Comparison of ENCODE assay signal across 9 cellular contexts in genomic region chrX:136200466-136200865, GRCh38. TPM values are rescaled to one million over a fixed set of nuclear protein-coding genes. Genes with fewer than 3 reads are reported as not detected.
DNase-seq lines count a peak whose midpoint lies in the region; ATAC-seq and TF ChIP-seq lines count a peak whose summit lies in the region.
"Had no signal": no experiment of that assay in that cellular context is flagged by ENCODE, and none has a peak within 500 bp of the region (broad histone marks: within the 10 kb centered on the region; RNA-seq: fewer than 3 reads in every experiment).

No MANE protein-coding gene starts in this region.

- peaks cover 24% of the 10 kb centered on the region for H3K4me1 Mint-ChIP-seq in GM23338
- H3K4me1 Mint-ChIP-seq in activated CD4-positive, alpha-beta memory T cell treated with anti-CD3 and anti-CD28 coated beads for 36 hours (ENCODE audit: low read depth): peaks cover 37% of the 10 kb centered on the region

- no peaks in the 10 kb centered on the region for H3K79me2 ChIP-seq in GM23338 (replicated peaks; ENCODE audit: insufficient read depth)

- H3K9me2 ChIP-seq in GM23338 (ENCODE audit: insufficient read depth): no peaks in the 10 kb centered on the region

- CTCF ChIA-PET in AG04450 (lab: Charles Lee): interaction anchor here (1.0 to 2.1 kb wide), 3 partner anchors 10 to 172 kb away, joined by 4 to 11 read pairs (median 6); no protein-coding TSS in a partner anchor
- CTCF ChIA-PET in activated CD4-positive, alpha-beta memory T cell treated with anti-CD3 and anti-CD28 coated beads for 36 hours (lab: Charles Lee): no interaction called here

- peaks cover 3% of the 10 kb centered on the region; the same call in 1 of the 2 replicates for H3K4me1 ChIP-seq in GM23338 (ENCODE audit: insufficient read depth)

- ATAC-seq in GM23338 (peak; percentile 81), GM21717 (IDR thresholded peaks at IDR 0.05; ENCODE audit: unreplicated experiment) (no peak), omental fat pad (ENCODE audit: low FRiP score) (no peak)

- no peaks in the 10 kb centered on the region for H3K9me3 ChIP-seq in AG04450 (ENCODE audit: control insufficient read depth, insufficient read depth, low read length)

- no peak overlapping the region for H2AFZ ChIP-seq in GM23338

- H3K4me3 Mint-ChIP-seq in GM23338: no peak overlapping the region
- H3K4me3 Mint-ChIP-seq in activated CD4-positive, alpha-beta memory T cell treated with anti-CD3 and anti-CD28 coated beads for 36 hours: no peak overlapping the region

- no peaks in the 10 kb centered on the region for H3K27me3 Mint-ChIP-seq in GM23338 (ENCODE audit: insufficient read depth, low read depth, poor library complexity)
- H3K27me3 Mint-ChIP-seq in activated CD4-positive, alpha-beta memory T cell treated with anti-CD3 and anti-CD28 coated beads for 36 hours: no peaks in the 10 kb centered on the region

- intact Hi-C loops in activated CD4-positive, alpha-beta memory T cell treated with anti-CD3 and anti-CD28 coated beads for 36 hours (cut with micrococcal nuclease): loop anchor here (1.0 to 10.0 kb wide), 2 partner anchors 172 to 384 kb away; no protein-coding TSS in a partner anchor

- H3K4me3 ChIP-seq in AG04450 (ENCODE audit: low read depth, low read length) (no peak overlapping the region), GM23338 (no peak overlapping the region)

- no peaks in the 10 kb centered on the region for H3K36me3 ChIP-seq in GM23338 (ENCODE audit: insufficient read depth)

- H3K27me3 ChIP-seq in AG04450 (ENCODE audit: control insufficient read depth, insufficient read depth, low read length) (no peaks in the 10 kb centered on the region), GM23338 (ENCODE audit: insufficient read depth) (no peaks in the 10 kb centered on the region)

- H3K9me3 Mint-ChIP-seq in GM23338: no peaks in the 10 kb centered on the region
- H3K9me3 Mint-ChIP-seq in activated CD4-positive, alpha-beta memory T cell treated with anti-CD3 and anti-CD28 coated beads for 36 hours: no peaks in the 10 kb centered on the region

- no peak overlapping the region for H3K4me2 ChIP-seq in GM23338

- no peaks in the 10 kb centered on the region for H3F3A ChIP-seq in GM23338 (replicated peaks; ENCODE audit: low read depth)

- no peak overlapping the region for H3K27ac ChIP-seq in AG04450 (ENCODE audit: low read depth, low read length)
- H3K27ac ChIP-seq in GM23338 (ENCODE audit: low read depth): no peak overlapping the region

- H3K36me3 Mint-ChIP-seq in GM23338 (ENCODE audit: low read depth): no peaks in the 10 kb centered on the region
- H3K36me3 Mint-ChIP-seq in activated CD4-positive, alpha-beta memory T cell treated with anti-CD3 and anti-CD28 coated beads for 36 hours: no peaks in the 10 kb centered on the region

- H4K20me1 ChIP-seq in GM23338 (replicated peaks; ENCODE audit: insufficient read depth): no peaks in the 10 kb centered on the region

- H3K27ac Mint-ChIP-seq in GM23338: peak overlapping the region; percentile 72; the same call in 1 of the 2 replicates
- no peak overlapping the region for H3K27ac Mint-ChIP-seq in activated CD4-positive, alpha-beta memory T cell treated with anti-CD3 and anti-CD28 coated beads for 36 hours

- no peak for DNase-seq in AG04450 (ENCODE audit: low read depth, low spot score)
- peak; percentile 51 for DNase-seq in GM23338 (ENCODE audit: low spot score)
- DNase-seq in activated CD4-positive, alpha-beta memory T cell treated with anti-CD3 and anti-CD28 coated beads for 36 hours: peak; percentile 14
- DNase-seq in inferior parietal cortex (ENCODE audit: extremely low spot score): peak; percentile 10
- no peak for DNase-seq in midbrain (lab: John Stamatoyannopoulos, UW)
- DNase-seq in omental fat pad (ENCODE audit: low spot score): no peak
- DNase-seq in NCI-H446 treated with DMSO at 0.1 percent for 48 hours (lab: John Stamatoyannopoulos, UW): no peak
- DNase-seq: cerebellar nuclear complex had no signal

- POLR2A ChIA-PET in AG04450 (lab: Yijun Ruan, JAX): no interaction called here
- POLR2A ChIA-PET in activated CD4-positive, alpha-beta memory T cell treated with anti-CD3 and anti-CD28 coated beads for 36 hours (lab: Charles Lee): no interaction called here

- TF ChIP-seq CTCF in AG04450 (IDR thresholded peaks at IDR 0.05; ENCODE audit: low read depth, low read length): peak; percentile 43
- TF ChIP-seq CTCF in GM23338 (conservative IDR thresholded peaks at IDR 0.05; ENCODE audit: low read depth in 2 of 2): peak; percentile 52 to 54
- TF ChIP-seq CTCF in omental fat pad (IDR thresholded peaks at IDR 0.05): no peak

TF ChIP-seq in GM23338, 12 proteins besides CTCF, POLR2A, EP300 and RAD21:
- TF ChIP-seq EZH2phosphoT487 (IDR thresholded peaks at IDR 0.05; ENCODE audit: unreplicated experiment) (no peak), JUNB (IDR thresholded peaks at IDR 0.05; ENCODE audit: unreplicated experiment) (no peak), STAT1 (IDR thresholded peaks at IDR 0.05; ENCODE audit: unreplicated experiment) (no peak)
- TF ChIP-seq, protein P1, sequence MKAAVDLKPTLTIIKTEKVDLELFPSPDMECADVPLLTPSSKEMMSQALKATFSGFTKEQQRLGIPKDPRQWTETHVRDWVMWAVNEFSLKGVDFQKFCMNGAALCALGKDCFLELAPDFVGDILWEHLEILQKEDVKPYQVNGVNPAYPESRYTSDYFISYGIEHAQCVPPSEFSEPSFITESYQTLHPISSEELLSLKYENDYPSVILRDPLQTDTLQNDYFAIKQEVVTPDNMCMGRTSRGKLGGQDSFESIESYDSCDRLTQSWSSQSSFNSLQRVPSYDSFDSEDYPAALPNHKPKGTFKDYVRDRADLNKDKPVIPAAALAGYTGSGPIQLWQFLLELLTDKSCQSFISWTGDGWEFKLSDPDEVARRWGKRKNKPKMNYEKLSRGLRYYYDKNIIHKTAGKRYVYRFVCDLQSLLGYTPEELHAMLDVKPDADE (IDR thresholded peaks at IDR 0.05): no peak
- TF ChIP-seq, protein P2, sequence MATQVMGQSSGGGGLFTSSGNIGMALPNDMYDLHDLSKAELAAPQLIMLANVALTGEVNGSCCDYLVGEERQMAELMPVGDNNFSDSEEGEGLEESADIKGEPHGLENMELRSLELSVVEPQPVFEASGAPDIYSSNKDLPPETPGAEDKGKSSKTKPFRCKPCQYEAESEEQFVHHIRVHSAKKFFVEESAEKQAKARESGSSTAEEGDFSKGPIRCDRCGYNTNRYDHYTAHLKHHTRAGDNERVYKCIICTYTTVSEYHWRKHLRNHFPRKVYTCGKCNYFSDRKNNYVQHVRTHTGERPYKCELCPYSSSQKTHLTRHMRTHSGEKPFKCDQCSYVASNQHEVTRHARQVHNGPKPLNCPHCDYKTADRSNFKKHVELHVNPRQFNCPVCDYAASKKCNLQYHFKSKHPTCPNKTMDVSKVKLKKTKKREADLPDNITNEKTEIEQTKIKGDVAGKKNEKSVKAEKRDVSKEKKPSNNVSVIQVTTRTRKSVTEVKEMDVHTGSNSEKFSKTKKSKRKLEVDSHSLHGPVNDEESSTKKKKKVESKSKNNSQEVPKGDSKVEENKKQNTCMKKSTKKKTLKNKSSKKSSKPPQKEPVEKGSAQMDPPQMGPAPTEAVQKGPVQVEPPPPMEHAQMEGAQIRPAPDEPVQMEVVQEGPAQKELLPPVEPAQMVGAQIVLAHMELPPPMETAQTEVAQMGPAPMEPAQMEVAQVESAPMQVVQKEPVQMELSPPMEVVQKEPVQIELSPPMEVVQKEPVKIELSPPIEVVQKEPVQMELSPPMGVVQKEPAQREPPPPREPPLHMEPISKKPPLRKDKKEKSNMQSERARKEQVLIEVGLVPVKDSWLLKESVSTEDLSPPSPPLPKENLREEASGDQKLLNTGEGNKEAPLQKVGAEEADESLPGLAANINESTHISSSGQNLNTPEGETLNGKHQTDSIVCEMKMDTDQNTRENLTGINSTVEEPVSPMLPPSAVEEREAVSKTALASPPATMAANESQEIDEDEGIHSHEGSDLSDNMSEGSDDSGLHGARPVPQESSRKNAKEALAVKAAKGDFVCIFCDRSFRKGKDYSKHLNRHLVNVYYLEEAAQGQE (IDR thresholded peaks at IDR 0.05; ENCODE audit: unreplicated experiment): no peak

RNA-seq across cellular contexts. Expression of gene MAP7D3, which starts 50.7 kb away (rescaled TPM):
- polyA plus RNA-seq in AG04450 (2011; rRNA removed) (12.4 and 16.6 TPM in 2 replicates), GM23338 (2016; fragmentation: Nextera tagmentation; extraction: Ambion mirVana) (31.1 and 33.4 TPM in 2 replicates)
- polyA minus RNA-seq in AG04450 (2011; rRNA and poly(A)+ RNA removed): 14.7 and 17.3 TPM in 2 replicates
- 13.0 and 14.5 TPM in 2 replicates for total RNA-seq in GM23338 (2014; rRNA removed; shearing (Covaris generic))
- total RNA-seq in activated CD4-positive, alpha-beta memory T cell treated with anti-CD3 and anti-CD28 coated beads for 36 hours: 10 to 100 TPM; 18.2 to 20.5 TPM
- total RNA-seq in omental fat pad: 10 to 100 TPM; 16.5 to 29.8 (median 23.2) TPM

RNA-seq across cellular contexts. Expression of gene FHL1, which starts 53.1 kb away (rescaled TPM):
- polyA plus RNA-seq in AG04450 (2011; rRNA removed) (144 and 158 TPM in 2 replicates), GM23338 (2016; fragmentation: Nextera tagmentation; extraction: Ambion mirVana) (43.5 and 47.9 TPM in 2 replicates)
- 107 and 120 TPM in 2 replicates for polyA minus RNA-seq in AG04450 (2011; rRNA and poly(A)+ RNA removed)
- total RNA-seq in GM23338 (2014; rRNA removed; shearing (Covaris generic)): 60.4 and 72.1 TPM in 2 replicates
- total RNA-seq in activated CD4-positive, alpha-beta memory T cell treated with anti-CD3 and anti-CD28 coated beads for 36 hours: 10 to 100 TPM; 33.9 to 37.5 TPM
- 1,000 to 10,000 TPM in 3 of 4 donors, 100 to 1,000 TPM in 1; 361 to 3,943 (median 1,771) TPM for total RNA-seq in omental fat pad

Comparison
In these comparisons a context has a peak if more than half of its experiments do, and no peak if none do; other contexts are left out.
1. DNase-seq: peak in GM23338 (single experiment), activated CD4-positive, alpha-beta memory T cell treated with anti-CD3 and anti-CD28 coated beads for 36 hours (single experiment) and inferior parietal cortex (single experiment); none in AG04450 (single experiment), midbrain (single experiment), omental fat pad (single experiment) and NCI-H446 treated with DMSO at 0.1 percent for 48 hours (single experiment).
2. CTCF ChIP-seq: peak in AG04450 (single experiment) and GM23338 (2 of 2); none in omental fat pad (0 of 3).